ENCODE assay signal across 1 cellular context in the genomic region with DNA sequence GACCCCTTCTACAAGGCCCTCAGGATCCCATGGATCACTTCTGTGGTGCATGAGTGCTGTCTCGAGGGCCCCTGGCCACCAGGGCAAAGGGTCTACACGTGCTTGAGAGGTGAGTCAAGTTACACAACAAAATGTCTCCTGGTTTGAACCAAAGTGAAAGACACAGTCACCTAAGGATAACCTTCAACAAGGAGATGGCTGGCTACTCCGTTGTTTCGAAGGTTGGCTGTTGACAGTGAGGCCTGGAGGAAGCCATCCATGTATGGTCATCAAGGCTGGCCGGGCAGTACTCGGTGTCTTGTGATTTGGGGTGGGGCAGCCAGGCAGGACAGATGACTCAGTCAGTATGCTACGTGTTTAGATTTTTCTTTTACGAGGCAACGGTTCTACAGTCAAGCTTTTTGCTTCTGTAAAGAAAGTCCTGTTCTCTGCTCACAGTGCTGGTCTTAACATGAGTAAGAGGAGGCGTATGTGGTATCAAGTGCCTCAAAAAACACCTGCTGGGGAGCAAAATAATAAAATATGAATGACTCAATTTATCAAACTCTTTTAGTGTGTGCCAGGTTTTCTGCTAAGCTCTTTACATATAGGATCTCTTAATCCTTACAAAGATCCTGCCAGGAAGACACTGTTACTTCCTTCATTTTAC.
TF ChIP-seq lines count a peak whose summit lies in the region.

No MANE protein-coding gene starts in this region.

TF ChIP-seq in GM23338, 12 proteins besides CTCF, POLR2A, EP300 and RAD21 (continued from another document):
- TF ChIP-seq ZNF114 (CRISPR knock-in tag; IDR thresholded peaks at IDR 0.05) (no peak), POLR2AphosphoS5 (IDR thresholded peaks at IDR 0.05; ENCODE audit: low read depth) (no peak), EZH2 (IDR thresholded peaks at IDR 0.05; ENCODE audit: low read depth, unreplicated experiment) (no peak), CREB1 (CRISPR knock-in tag; IDR thresholded peaks at IDR 0.05; ENCODE audit: low read depth) (no peak), ZNF331 (CRISPR knock-in tag; IDR thresholded peaks at IDR 0.05; ENCODE audit: low read depth) (no peak), EZH2phosphoT487 (IDR thresholded peaks at IDR 0.05; ENCODE audit: unreplicated experiment) (no peak)
- TF ChIP-seq, protein P1, sequence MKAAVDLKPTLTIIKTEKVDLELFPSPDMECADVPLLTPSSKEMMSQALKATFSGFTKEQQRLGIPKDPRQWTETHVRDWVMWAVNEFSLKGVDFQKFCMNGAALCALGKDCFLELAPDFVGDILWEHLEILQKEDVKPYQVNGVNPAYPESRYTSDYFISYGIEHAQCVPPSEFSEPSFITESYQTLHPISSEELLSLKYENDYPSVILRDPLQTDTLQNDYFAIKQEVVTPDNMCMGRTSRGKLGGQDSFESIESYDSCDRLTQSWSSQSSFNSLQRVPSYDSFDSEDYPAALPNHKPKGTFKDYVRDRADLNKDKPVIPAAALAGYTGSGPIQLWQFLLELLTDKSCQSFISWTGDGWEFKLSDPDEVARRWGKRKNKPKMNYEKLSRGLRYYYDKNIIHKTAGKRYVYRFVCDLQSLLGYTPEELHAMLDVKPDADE (IDR thresholded peaks at IDR 0.05): no peak
